In genomic region chr10:94300042-94300441, GRCh38 we compare ENCODE assay signal across 1 cellular context.
TF ChIP-seq lines count a peak whose summit lies in the region.

No MANE protein-coding gene starts in this region.

TF ChIP-seq in SK-N-SH treated with all-trans-retinoic acid at 6 μM for 48 hours, 23 proteins besides CTCF, POLR2A, EP300 and RAD21 (continued from another document):
- TF ChIP-seq, protein P1, sequence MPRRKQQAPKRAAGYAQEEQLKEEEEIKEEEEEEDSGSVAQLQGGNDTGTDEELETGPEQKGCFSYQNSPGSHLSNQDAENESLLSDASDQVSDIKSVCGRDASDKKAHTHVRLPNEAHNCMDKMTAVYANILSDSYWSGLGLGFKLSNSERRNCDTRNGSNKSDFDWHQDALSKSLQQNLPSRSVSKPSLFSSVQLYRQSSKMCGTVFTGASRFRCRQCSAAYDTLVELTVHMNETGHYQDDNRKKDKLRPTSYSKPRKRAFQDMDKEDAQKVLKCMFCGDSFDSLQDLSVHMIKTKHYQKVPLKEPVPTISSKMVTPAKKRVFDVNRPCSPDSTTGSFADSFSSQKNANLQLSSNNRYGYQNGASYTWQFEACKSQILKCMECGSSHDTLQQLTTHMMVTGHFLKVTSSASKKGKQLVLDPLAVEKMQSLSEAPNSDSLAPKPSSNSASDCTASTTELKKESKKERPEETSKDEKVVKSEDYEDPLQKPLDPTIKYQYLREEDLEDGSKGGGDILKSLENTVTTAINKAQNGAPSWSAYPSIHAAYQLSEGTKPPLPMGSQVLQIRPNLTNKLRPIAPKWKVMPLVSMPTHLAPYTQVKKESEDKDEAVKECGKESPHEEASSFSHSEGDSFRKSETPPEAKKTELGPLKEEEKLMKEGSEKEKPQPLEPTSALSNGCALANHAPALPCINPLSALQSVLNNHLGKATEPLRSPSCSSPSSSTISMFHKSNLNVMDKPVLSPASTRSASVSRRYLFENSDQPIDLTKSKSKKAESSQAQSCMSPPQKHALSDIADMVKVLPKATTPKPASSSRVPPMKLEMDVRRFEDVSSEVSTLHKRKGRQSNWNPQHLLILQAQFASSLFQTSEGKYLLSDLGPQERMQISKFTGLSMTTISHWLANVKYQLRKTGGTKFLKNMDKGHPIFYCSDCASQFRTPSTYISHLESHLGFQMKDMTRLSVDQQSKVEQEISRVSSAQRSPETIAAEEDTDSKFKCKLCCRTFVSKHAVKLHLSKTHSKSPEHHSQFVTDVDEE (CRISPR knock-in tag; IDR thresholded peaks at IDR 0.05) = no peak
- TF ChIP-seq, protein P2, sequence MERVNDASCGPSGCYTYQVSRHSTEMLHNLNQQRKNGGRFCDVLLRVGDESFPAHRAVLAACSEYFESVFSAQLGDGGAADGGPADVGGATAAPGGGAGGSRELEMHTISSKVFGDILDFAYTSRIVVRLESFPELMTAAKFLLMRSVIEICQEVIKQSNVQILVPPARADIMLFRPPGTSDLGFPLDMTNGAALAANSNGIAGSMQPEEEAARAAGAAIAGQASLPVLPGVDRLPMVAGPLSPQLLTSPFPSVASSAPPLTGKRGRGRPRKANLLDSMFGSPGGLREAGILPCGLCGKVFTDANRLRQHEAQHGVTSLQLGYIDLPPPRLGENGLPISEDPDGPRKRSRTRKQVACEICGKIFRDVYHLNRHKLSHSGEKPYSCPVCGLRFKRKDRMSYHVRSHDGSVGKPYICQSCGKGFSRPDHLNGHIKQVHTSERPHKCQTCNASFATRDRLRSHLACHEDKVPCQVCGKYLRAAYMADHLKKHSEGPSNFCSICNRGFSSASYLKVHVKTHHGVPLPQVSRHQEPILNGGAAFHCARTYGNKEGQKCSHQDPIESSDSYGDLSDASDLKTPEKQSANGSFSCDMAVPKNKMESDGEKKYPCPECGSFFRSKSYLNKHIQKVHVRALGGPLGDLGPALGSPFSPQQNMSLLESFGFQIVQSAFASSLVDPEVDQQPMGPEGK (CRISPR knock-in tag; IDR thresholded peaks at IDR 0.05; ENCODE audit: borderline replicate concordance) = no peak
- TF ChIP-seq BACH2 (CRISPR knock-in tag; IDR thresholded peaks at IDR 0.05; ENCODE audit: borderline replicate concordance) = no peak
TF ChIP-seq in SK-N-SH treated with all-trans-retinoic acid at 6 μM for 48 hours: peak in this region for 0.
